Comparison of ENCODE assay signal across 9 cellular contexts in the genomic region with DNA sequence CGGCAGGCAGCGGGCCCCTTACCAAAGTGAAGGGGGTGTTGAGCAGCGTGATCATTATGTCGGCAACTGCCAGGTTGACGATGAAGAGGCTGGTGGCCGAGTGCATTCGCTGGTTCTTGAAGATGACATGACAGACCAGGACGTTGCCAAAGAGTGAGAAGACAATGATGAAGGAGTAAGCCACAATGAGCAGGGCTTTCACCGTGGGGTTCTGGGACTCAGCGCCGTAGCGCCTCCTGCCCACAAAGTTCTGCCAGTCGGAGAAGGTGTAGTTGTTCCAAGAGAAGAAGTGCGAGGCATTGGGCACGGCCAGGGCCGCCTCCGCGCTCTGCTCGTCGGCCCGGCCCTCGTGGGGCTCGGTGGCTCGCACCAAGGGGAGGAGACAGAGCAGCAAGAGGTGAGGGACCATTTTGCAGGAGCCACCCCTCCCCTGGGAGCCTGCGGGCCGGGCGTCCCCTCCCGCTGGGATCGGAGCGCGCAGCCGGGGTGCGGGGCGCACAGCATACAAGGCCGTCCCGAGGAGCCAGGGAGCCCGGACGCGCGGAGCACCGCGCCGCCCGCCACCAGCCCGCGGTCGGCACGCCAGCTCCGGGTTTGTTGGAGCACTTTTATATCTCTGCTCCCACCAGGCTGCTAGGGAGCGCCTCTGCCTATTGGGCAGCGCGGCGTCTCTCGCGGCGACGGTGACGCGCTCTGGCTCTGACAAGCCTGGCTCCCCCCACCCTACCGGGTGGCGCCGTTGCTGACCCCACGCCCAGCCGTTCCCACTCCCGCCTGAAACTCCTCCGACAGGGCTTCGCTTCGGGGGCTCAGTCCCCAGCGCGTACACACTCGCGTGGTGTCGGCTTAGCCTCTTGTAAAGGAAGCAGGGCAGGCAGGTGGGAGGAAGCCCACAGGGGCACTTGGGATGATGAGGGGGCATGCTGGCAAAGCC. TPM values are rescaled to one million over a fixed set of nuclear protein-coding genes. Genes with fewer than 3 reads are reported as not detected.
DNase-seq lines count a peak whose midpoint lies in the region; ATAC-seq, FAIRE-seq and TF ChIP-seq lines count a peak whose summit lies in the region.
"Had no signal": no experiment of that assay in that cellular context is flagged by ENCODE, and none has a peak within 500 bp of the region (broad histone marks: within the 10 kb centered on the region; RNA-seq: fewer than 3 reads in every experiment).

Gene GPR83 (minus strand): TSS at position 581 of the 934 bp plus-strand sequence. CDS start 172 bp downstream, at position 409.

- no TSS peak for BruUV-seq in endothelial cell of umbilical vein (replicated peaks; lab: Mats Ljungman, UMichigan)

- dilution Hi-C loops in endothelial cell of umbilical vein (cut with MboI; ENCODE audit: extremely low pct_ligation_motif_present, low sequenced_read_pairs) = no loop called here

- peak within 1 kb of the TSS; percentile 54 for H3K4me3 ChIP-seq in AG10803 (ENCODE audit: low read length)
- H3K4me3 ChIP-seq in endothelial cell of umbilical vein (replicated peaks in 1 of 3; ENCODE audit: insufficient read depth in 1 of 3, low read depth in 1 of 3, low read length in 3 of 3) = peak within 1 kb of the TSS in 2 of 3 experiments; percentile 38 to 40
- H3K4me3 ChIP-seq: SJSA1 had no signal

- no peak for TF ChIP-seq POLR2A in endothelial cell of umbilical vein (IDR thresholded peaks at IDR 0.05; ENCODE audit: low read depth, low read length)

- H3K79me2 ChIP-seq in endothelial cell of umbilical vein (ENCODE audit: control insufficient read depth, insufficient read depth, low read length) = no peaks in the 10 kb centered on the region

- peak within 1 kb of the TSS; percentile 73 for H2AFZ ChIP-seq in endothelial cell of umbilical vein (ENCODE audit: low read depth, low read length)

- POLR2A ChIA-PET in endothelial cell of umbilical vein (lab: Charles Lee) = no interaction called here

- H3K27me3 Mint-ChIP-seq in naive B cell = peaks cover 45 to 64% (median 55%) of the 10 kb centered on the region in 3 donors

- ATAC-seq in naive B cell (ENCODE audit: low read depth in 2 of 2) = no peak
- no peak for ATAC-seq in HG02840 (IDR thresholded peaks at IDR 0.05; ENCODE audit: low FRiP score, unreplicated experiment)

- H3K27ac Mint-ChIP-seq in naive B cell = peak within 1 kb of the TSS in 1 of 6 donors; percentile 31

- no peaks in the 10 kb centered on the region for H3K9me3 ChIP-seq in endothelial cell of umbilical vein (replicated peaks; ENCODE audit: control insufficient read depth, insufficient read depth, low read length)
- H3K9me3 ChIP-seq: SJSA1 had no signal

- H3K4me1 Mint-ChIP-seq in naive B cell = peaks cover 9 to 13% (median 10%) of the 10 kb centered on the region in 3 donors

- H3K36me3 ChIP-seq in endothelial cell of umbilical vein (ENCODE audit: control insufficient read depth in 2 of 2, extremely low read depth in 1 of 2, insufficient read depth in 2 of 2, low read length in 2 of 2) = no peaks in the 10 kb centered on the region
- H3K36me3 ChIP-seq: SJSA1 had no signal

- peak within 1 kb of the TSS in 7 of 8 donors; percentile 0 to 80 (median 48) for H3K4me3 Mint-ChIP-seq in naive B cell

- H3K9ac ChIP-seq in endothelial cell of umbilical vein (replicated peaks; ENCODE audit: extremely low read depth, insufficient read depth, low read length) = no peak within 1 kb of the TSS

- peaks cover 6 to 11% of the 10 kb centered on the region in 2 donors for H3K36me3 Mint-ChIP-seq in naive B cell

- no peaks in the 10 kb centered on the region for H4K20me1 ChIP-seq in endothelial cell of umbilical vein (replicated peaks; ENCODE audit: control insufficient read depth, extremely low read depth, insufficient read depth, low read length)

- H3K9me1 ChIP-seq in endothelial cell of umbilical vein (replicated peaks; ENCODE audit: control insufficient read depth, extremely low read depth, insufficient read depth, low read length) = no peaks in the 10 kb centered on the region

- H3K4me1 ChIP-seq in endothelial cell of umbilical vein (ENCODE audit: control insufficient read depth, extremely low read depth, insufficient read depth, low read length) = peaks cover 5% of the 10 kb centered on the region
- H3K4me1 ChIP-seq: SJSA1 had no signal

- peak within 1 kb of the TSS; percentile 13 for H3K4me2 ChIP-seq in endothelial cell of umbilical vein (ENCODE audit: insufficient read depth, low read length)

- no peak for TF ChIP-seq CTCF in AG10803 (conservative IDR thresholded peaks at IDR 0.05; ENCODE audit: low read length)
- TF ChIP-seq CTCF in endothelial cell of umbilical vein (IDR thresholded peaks at IDR 0.05; ENCODE audit: extremely low read depth in 1 of 2, insufficient read depth in 1 of 2, low read depth in 1 of 2, low read length in 2 of 2) = no peak

- intact Hi-C loops in endothelial cell of umbilical vein (cut with micrococcal nuclease) = no loop called here

- peaks cover 0 to 12% (median 9%) of the 10 kb centered on the region in 7 donors for H3K9me3 Mint-ChIP-seq in naive B cell

- DNase-seq in AG10803 (ENCODE audit: low read depth) = no peak
- DNase-seq in NCI-H1105 treated with DMSO at 0.1 percent for 48 hours (lab: John Stamatoyannopoulos, UW) = peak; percentile 63
- peak; percentile 18 for DNase-seq in endothelial cell of umbilical vein (ENCODE audit: low read depth, low spot score)
- no peak for DNase-seq in naive B cell
- DNase-seq in T-helper 9 cell = no peak
- no peak for DNase-seq in activated CD4-positive, CD25-positive, alpha-beta regulatory T cell (lab: John Stamatoyannopoulos, UW)
- DNase-seq in activated naive CD4-positive, alpha-beta T cell (lab: John Stamatoyannopoulos, UW) = no peak

- CTCF ChIA-PET in endothelial cell of umbilical vein (lab: Charles Lee) = interaction anchor here (1.0 kb wide), 1 partner anchor 16 kb away, joined by 3 read pairs; no protein-coding TSS in a partner anchor

- no peak within 1 kb of the TSS for H3K27ac ChIP-seq in endothelial cell of umbilical vein (ENCODE audit: insufficient read depth, low read depth, low read length)
- H3K27ac ChIP-seq: SJSA1 had no signal

- no peak for FAIRE-seq in endothelial cell of umbilical vein (lab: Jason Lieb, UNC)

- peaks cover 22 to 32% of the 10 kb centered on the region in 2 experiments for H3K27me3 ChIP-seq in endothelial cell of umbilical vein (ENCODE audit: control insufficient read depth in 2 of 2, insufficient read depth in 2 of 2, low read length in 2 of 2)

TF ChIP-seq in endothelial cell of umbilical vein, 7 proteins besides CTCF, POLR2A, EP300 and RAD21:
- TF ChIP-seq GATA2 (IDR thresholded peaks at IDR 0.05; ENCODE audit: insufficient read depth, insufficient read length, low read depth, low read length) (no peak), EZH2 (IDR thresholded peaks at IDR 0.05; ENCODE audit: borderline replicate concordance, low read depth, low read length, severe bottlenecking) (peak; percentile 92), FOS (IDR thresholded peaks at IDR 0.05; ENCODE audit: borderline replicate concordance, insufficient read depth, low read length) (no peak), MYC (IDR thresholded peaks at IDR 0.05; ENCODE audit: low read depth, low read length) (no peak)
- TF ChIP-seq, protein P1, sequence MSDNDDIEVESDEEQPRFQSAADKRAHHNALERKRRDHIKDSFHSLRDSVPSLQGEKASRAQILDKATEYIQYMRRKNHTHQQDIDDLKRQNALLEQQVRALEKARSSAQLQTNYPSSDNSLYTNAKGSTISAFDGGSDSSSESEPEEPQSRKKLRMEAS (IDR thresholded peaks at IDR 0.05; ENCODE audit: insufficient read depth, insufficient read length) = no peak

RNA-seq across cellular contexts. Expression of gene GPR83, which starts in this region (rescaled TPM):
- not detected in 2 replicates for total RNA-seq in endothelial cell of umbilical vein
- polyA plus RNA-seq in endothelial cell of umbilical vein (0.05 and 0.07 TPM in 2 replicates), naive B cell (ENCODE audit: low read depth in 6 of 6) (under 1 TPM in 2 of 6 donors, not detected in 4; 0.08 to 0.20 TPM)
- polyA plus RNA-seq in endothelial cell of umbilical vein (2011; cell fraction: cytosol; rRNA removed) = 0.03 and 0.04 TPM in 2 replicates
- polyA plus RNA-seq in endothelial cell of umbilical vein (2011; cell fraction: nucleus; rRNA removed) = 0.11 and 0.24 TPM in 2 replicates
- polyA plus RNA-seq in endothelial cell of umbilical vein (2012) = not detected in 2 replicates
- 0.53 TPM in 1 of 2 replicates, not detected in the other for polyA minus RNA-seq in endothelial cell of umbilical vein
- not detected for polyA minus RNA-seq in endothelial cell of umbilical vein (2011; cell fraction: cytosol; rRNA and poly(A)+ RNA removed)
- polyA minus RNA-seq in endothelial cell of umbilical vein (2011; cell fraction: nucleus; rRNA and poly(A)+ RNA removed) = 0.19 and 0.24 TPM in 2 replicates
- total RNA-seq: SJSA1 had no signal

Comparison
In these comparisons a context has a peak if more than half of its experiments do, and no peak if none do; other contexts are left out.
1. Peak in DNase-seq, H3K4me3 ChIP-seq and H3K4me2 ChIP-seq in endothelial cell of umbilical vein; RNA of the gene not detected or under 1 TPM.